11 cellular contexts compared by ENCODE assay signal in genomic region chr7:102424787-102425218, GRCh38. TPM values are rescaled to one million over a fixed set of nuclear protein-coding genes. Genes with fewer than 3 reads are reported as not detected.
DNase-seq lines count a peak whose midpoint lies in the region; ATAC-seq and TF ChIP-seq lines count a peak whose summit lies in the region.
"Had no signal": no experiment of that assay in that cellular context is flagged by ENCODE, and none has a peak within 500 bp of the region (broad histone marks: within the 10 kb centered on the region; RNA-seq: fewer than 3 reads in every experiment).

No MANE protein-coding gene starts in this region.

- H3K4me3 Mint-ChIP-seq in CD4-positive, CD25-positive, alpha-beta regulatory T cell = peak overlapping the region in 2 of 4 donors; percentile 74 to 92
- peak overlapping the region; percentile 78 for H3K4me3 Mint-ChIP-seq in glutamatergic neuron (ENCODE audit: unreplicated experiment)

- H3K36me3 ChIP-seq in CD4-positive, CD25-positive, alpha-beta regulatory T cell (ENCODE audit: control insufficient read depth, insufficient read depth, low read length) = peaks cover 2% of the 10 kb centered on the region
- H3K36me3 ChIP-seq in OCI-LY1 (ENCODE audit: insufficient read depth, low read length) = peaks cover 43% of the 10 kb centered on the region

- no peak for DNase-seq in CD4-positive, CD25-positive, alpha-beta regulatory T cell
- DNase-seq in glutamatergic neuron = no peak
- no peak for DNase-seq in NCI-H524 treated with DMSO at 0.1 percent for 48 hours (lab: John Stamatoyannopoulos, UW)
- DNase-seq in erythroblast (lab: John Stamatoyannopoulos, UW) = no peak
- DNase-seq: Caco-2, NCI-H774, sigmoid colon had no signal

- TF ChIP-seq CTCF in OCI-LY1 (IDR thresholded peaks at IDR 0.05; ENCODE audit: low read length) (no peak), glutamatergic neuron (IDR thresholded peaks at IDR 0.05; ENCODE audit: partially characterized antibody, unreplicated experiment) (no peak)

- no peaks in the 10 kb centered on the region for H3K9me2 ChIP-seq in OCI-LY1 (ENCODE audit: low read depth, low read length)

- H3K4me3 ChIP-seq in CD4-positive, CD25-positive, alpha-beta regulatory T cell (ENCODE audit: low read depth, low read length) = no peak overlapping the region
- peak overlapping the region; percentile 55 for H3K4me3 ChIP-seq in OCI-LY1 (ENCODE audit: low read depth, low read length, poor library complexity, severe bottlenecking)
- H3K4me3 ChIP-seq: sigmoid colon had no signal

- no peaks in the 10 kb centered on the region for H3K27me3 ChIP-seq in CD4-positive, CD25-positive, alpha-beta regulatory T cell (ENCODE audit: control insufficient read depth, insufficient read depth, low read length)
- no peaks in the 10 kb centered on the region for H3K27me3 ChIP-seq in OCI-LY1 (ENCODE audit: insufficient read depth, low read length)
- H3K27me3 ChIP-seq: sigmoid colon had no signal

- no peaks in the 10 kb centered on the region for H4K20me1 ChIP-seq in OCI-LY1 (ENCODE audit: insufficient read depth, low read length)

- H2AFZ ChIP-seq in OCI-LY1 (ENCODE audit: low read length) = no peak overlapping the region

- H3K27ac Mint-ChIP-seq in CD4-positive, CD25-positive, alpha-beta regulatory T cell = peak overlapping the region; percentile 100
- peak overlapping the region; percentile 97 for H3K27ac Mint-ChIP-seq in glutamatergic neuron (ENCODE audit: unreplicated experiment)

- peak overlapping the region; percentile 98 for H3K27ac ChIP-seq in CD4-positive, CD25-positive, alpha-beta regulatory T cell (ENCODE audit: insufficient read depth, low read length, poor library complexity, severe bottlenecking)
- H3K27ac ChIP-seq in OCI-LY1 (ENCODE audit: low read depth, low read length, poor library complexity, severe bottlenecking) = peak overlapping the region; percentile 98

- ATAC-seq in CD4-positive, CD25-positive, alpha-beta regulatory T cell (ENCODE audit: low read depth in 2 of 2) = no peak
- no peak for ATAC-seq in GM18868 (IDR thresholded peaks at IDR 0.05; ENCODE audit: unreplicated experiment)
- ATAC-seq in HG03342 (IDR thresholded peaks at IDR 0.05; ENCODE audit: unreplicated experiment) = no peak

- no peaks in the 10 kb centered on the region for H3K79me2 ChIP-seq in OCI-LY1 (ENCODE audit: insufficient read depth, low read length)

- TF ChIP-seq POLR2A in GM19099 (IDR thresholded peaks at IDR 0.05; ENCODE audit: extremely low read depth, insufficient read length, low read depth) = peak; percentile 57
- TF ChIP-seq POLR2A in erythroblast (IDR thresholded peaks at IDR 0.05; ENCODE audit: low read length) = no peak

- H3K4me2 ChIP-seq in OCI-LY1 (ENCODE audit: low read length) = peak overlapping the region; percentile 71

- H3F3A ChIP-seq in OCI-LY1 (ENCODE audit: insufficient read depth, low read length) = peaks cover 12% of the 10 kb centered on the region; the same call in 1 of the 2 replicates

- no peaks in the 10 kb centered on the region for H3K27me3 Mint-ChIP-seq in CD4-positive, CD25-positive, alpha-beta regulatory T cell
- H3K27me3 Mint-ChIP-seq in glutamatergic neuron (ENCODE audit: unreplicated experiment) = peaks cover 14% of the 10 kb centered on the region

- H3K4me1 Mint-ChIP-seq in CD4-positive, CD25-positive, alpha-beta regulatory T cell = peaks cover 18 to 70% (median 52%) of the 10 kb centered on the region in 4 donors
- peaks cover 26% of the 10 kb centered on the region for H3K4me1 Mint-ChIP-seq in glutamatergic neuron (ENCODE audit: low read depth, unreplicated experiment)

- peaks cover 27% of the 10 kb centered on the region for H3K36me3 Mint-ChIP-seq in CD4-positive, CD25-positive, alpha-beta regulatory T cell
- H3K36me3 Mint-ChIP-seq in glutamatergic neuron (ENCODE audit: unreplicated experiment) = peaks cover 5% of the 10 kb centered on the region

- no peaks in the 10 kb centered on the region for H3K9me3 ChIP-seq in CD4-positive, CD25-positive, alpha-beta regulatory T cell (ENCODE audit: control insufficient read depth in 2 of 2, low read length in 2 of 2)
- no peaks in the 10 kb centered on the region for H3K9me3 ChIP-seq in OCI-LY1 (ENCODE audit: low read length)
- H3K9me3 ChIP-seq: Caco-2, sigmoid colon had no signal

- no peaks in the 10 kb centered on the region for H3K9me3 Mint-ChIP-seq in CD4-positive, CD25-positive, alpha-beta regulatory T cell
- H3K9me3 Mint-ChIP-seq in glutamatergic neuron (ENCODE audit: unreplicated experiment) = peaks cover 29% of the 10 kb centered on the region

- H3K9ac ChIP-seq in OCI-LY1 (ENCODE audit: low read length) = peak overlapping the region; percentile 77

- peaks cover 45% of the 10 kb centered on the region for H3K4me1 ChIP-seq in CD4-positive, CD25-positive, alpha-beta regulatory T cell (ENCODE audit: control insufficient read depth, insufficient read depth, low read length, poor library complexity, severe bottlenecking)
- H3K4me1 ChIP-seq in OCI-LY1 (ENCODE audit: insufficient read depth, low read length, severe bottlenecking) = peaks cover 78% of the 10 kb centered on the region
- H3K4me1 ChIP-seq: Caco-2, sigmoid colon had no signal

RNA-seq across cellular contexts. Expression of gene ORAI2, which starts 8.6 kb away (rescaled TPM):
- total RNA-seq in CD4-positive, CD25-positive, alpha-beta regulatory T cell = 14.6 TPM
- 10 to 100 TPM; 15.8 to 26.6 (median 17.7) TPM for polyA plus RNA-seq in CD4-positive, CD25-positive, alpha-beta regulatory T cell
- 31.8 TPM for total RNA-seq in glutamatergic neuron (ENCODE audit: unreplicated experiment)

RNA-seq across cellular contexts. Expression of gene PRKRIP1, which starts 28.6 kb away (rescaled TPM):
- total RNA-seq in CD4-positive, CD25-positive, alpha-beta regulatory T cell = 47.7 TPM
- polyA plus RNA-seq in CD4-positive, CD25-positive, alpha-beta regulatory T cell = 10 to 100 TPM; 12.3 to 15.5 (median 14.8) TPM
- 31.0 TPM for total RNA-seq in glutamatergic neuron (ENCODE audit: unreplicated experiment)

RNA-seq across cellular contexts. Expression of gene ALKBH4, which starts 39.9 kb away (rescaled TPM):
- total RNA-seq in CD4-positive, CD25-positive, alpha-beta regulatory T cell = 7.4 TPM
- polyA plus RNA-seq in CD4-positive, CD25-positive, alpha-beta regulatory T cell = 10 to 100 TPM; 18.4 to 20.6 (median 19.4) TPM
- 9.8 TPM for total RNA-seq in glutamatergic neuron (ENCODE audit: unreplicated experiment)

RNA-seq across cellular contexts. Expression of gene LRWD1, which starts 40.0 kb away (rescaled TPM):
- total RNA-seq in CD4-positive, CD25-positive, alpha-beta regulatory T cell = 12.9 TPM
- polyA plus RNA-seq in CD4-positive, CD25-positive, alpha-beta regulatory T cell = 10 to 100 TPM; 12.4 to 15.3 (median 13.7) TPM
- 37.0 TPM for total RNA-seq in glutamatergic neuron (ENCODE audit: unreplicated experiment)

RNA-seq across cellular contexts. Expression of gene POLR2J, which starts 53.9 kb away (rescaled TPM):
- total RNA-seq in CD4-positive, CD25-positive, alpha-beta regulatory T cell = 39.1 TPM
- polyA plus RNA-seq in CD4-positive, CD25-positive, alpha-beta regulatory T cell = 100 to 1,000 TPM in 3 of 4 donors, 10 to 100 TPM in 1; 73.9 to 109 (median 104) TPM
- total RNA-seq in glutamatergic neuron (ENCODE audit: unreplicated experiment) = 28.4 TPM
